ENCODE assay signal across 1 cellular context in the genomic region with DNA sequence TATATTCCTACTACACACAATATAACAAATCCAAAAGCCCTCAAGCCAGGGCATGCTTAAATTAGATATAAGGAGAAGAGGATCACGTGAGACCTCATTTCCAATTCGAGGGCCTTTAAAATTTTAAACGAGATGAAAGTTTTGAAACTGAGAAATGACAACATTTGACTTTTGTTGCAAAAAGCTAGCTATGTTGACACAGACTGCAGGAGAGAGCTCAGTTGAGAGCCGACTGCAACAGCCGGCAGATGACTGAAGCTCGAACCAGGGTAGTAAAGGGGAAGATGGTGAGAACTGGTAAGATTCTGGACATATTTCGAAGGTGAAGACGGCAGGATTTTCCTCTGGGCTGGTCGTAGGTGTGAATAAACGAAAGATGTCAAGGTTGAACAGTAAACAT.
A peak's percentile ranks its signal among the peaks of the same experiment; 100 is the strongest.
TF ChIP-seq lines count a peak whose summit lies in the region.

No MANE protein-coding gene starts in this region.

TF ChIP-seq in IMR-90, 13 proteins besides CTCF, POLR2A, EP300 and RAD21:
- TF ChIP-seq NFE2L2 (IDR thresholded peaks at IDR 0.05; ENCODE audit: low read depth, low read length) (no peak), CHD1 (IDR thresholded peaks at IDR 0.05; ENCODE audit: low read depth, low read length) (peak; percentile 45; the same call in 1 of the 2 replicates), CEBPB (IDR thresholded peaks at IDR 0.05; ENCODE audit: low read depth, low read length) (peak; percentile 12; the same call in 1 of the 2 replicates), RCOR1 (IDR thresholded peaks at IDR 0.05; ENCODE audit: insufficient replicate concordance, low read length) (no peak)
- TF ChIP-seq, protein P1, sequence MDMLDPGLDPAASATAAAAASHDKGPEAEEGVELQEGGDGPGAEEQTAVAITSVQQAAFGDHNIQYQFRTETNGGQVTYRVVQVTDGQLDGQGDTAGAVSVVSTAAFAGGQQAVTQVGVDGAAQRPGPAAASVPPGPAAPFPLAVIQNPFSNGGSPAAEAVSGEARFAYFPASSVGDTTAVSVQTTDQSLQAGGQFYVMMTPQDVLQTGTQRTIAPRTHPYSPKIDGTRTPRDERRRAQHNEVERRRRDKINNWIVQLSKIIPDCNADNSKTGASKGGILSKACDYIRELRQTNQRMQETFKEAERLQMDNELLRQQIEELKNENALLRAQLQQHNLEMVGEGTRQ (IDR thresholded peaks at IDR 0.05; ENCODE audit: low read depth, low read length) = peak; percentile 21; the same call in 1 of the 2 replicates
